ENCODE assay signal across 31 cellular contexts in genomic region chr7:96671854-96672253, GRCh38.
"Had no signal": no experiment of that assay in that cellular context is flagged by ENCODE, and none has a peak within 500 bp of the region (broad histone marks: within the 10 kb centered on the region; RNA-seq: fewer than 3 reads in every experiment).

No MANE protein-coding gene starts in this region.

- ATAC-seq: activated T-cell treated with anti-CD3 and anti-CD28 coated beads, Interleukin-2, amount 50 U/mL, for 72 hours; activated T-helper 17 cell treated with anti-CD3 and anti-CD28 coated beads, Interleukin-2, amount 50 U/mL, for 72 hours; Right ventricle myocardium inferior had no signal

- DNase-seq: activated B cell treated with CpG ODN at 0.5 μM for 24 hours; activated CD4-positive, alpha-beta memory T cell treated with anti-CD3 and anti-CD28 coated beads, Interleukin-2, amount 10 ng/mL, durations not matched to agents 7 days and 5 days; activated CD4-positive, alpha-beta T cell treated with anti-CD3 and anti-CD28 coated beads for 4 hours; activated CD4-positive, alpha-beta T cell treated with anti-CD3 and anti-CD28 coated beads, Interleukin-2, amount 50 U/mL, for 1 hour; activated CD4-positive, CD25-positive, alpha-beta regulatory T cell treated with anti-CD3 and anti-CD28 coated beads, Interleukin-2, amount 50 U/mL, for 72 hours; activated CD8-positive, alpha-beta memory T cell treated with anti-CD3 and anti-CD28 coated beads for 24 hours; activated effector memory CD4-positive, alpha-beta T cell treated with anti-CD3 and anti-CD28 coated beads, Interleukin-2, amount 50 U/mL, for 16 hours; activated naive CD4-positive, alpha-beta T cell; activated naive CD4-positive, alpha-beta T cell treated with anti-CD3 and anti-CD28 coated beads, Interleukin-2, amount 50 U/mL, for 16 hours; activated naive CD8-positive, alpha-beta T cell treated with anti-CD3 and anti-CD28 coated beads for 36 hours; activated T-cell treated with anti-CD3 and anti-CD28 coated beads, Interleukin-2, amount 50 U/mL, for 1 hour; activated T-cell treated with anti-CD3 and anti-CD28 coated beads, Interleukin-2, amount 50 U/mL, for 72 hours; amygdala; Karpas-422; KBM-7; NCI-H1048; NCI-H1105 treated with DMSO at 0.1 percent for 48 hours; NCI-H1436; NCI-H1694; NCI-H1930; NCI-H2081 treated with DMSO at 0.1 percent for 48 hours; NCI-H510A; NCI-H526; PC-9; SIG-M5; SW 1271; T-helper 1 cell; T-helper 2 cell; T-helper 9 cell had no signal
